In genomic region chr14:92866181-92866752, GRCh38 we compare ENCODE assay signal across 16 cellular contexts. TPM values are rescaled to one million over a fixed set of nuclear protein-coding genes. Genes with fewer than 3 reads are reported as not detected.
DNase-seq lines count a peak whose midpoint lies in the region; ATAC-seq and TF ChIP-seq lines count a peak whose summit lies in the region.
"Had no signal": no experiment of that assay in that cellular context is flagged by ENCODE, and none has a peak within 500 bp of the region (broad histone marks: within the 10 kb centered on the region; RNA-seq: fewer than 3 reads in every experiment).

No MANE protein-coding gene starts in this region.

- H3K9me3 ChIP-seq in HEK293 (ENCODE audit: control insufficient read depth, insufficient read depth, low read depth, low read length) (no peaks in the 10 kb centered on the region), right atrium auricular region (no peaks in the 10 kb centered on the region)

- H3K36me3 ChIP-seq in HEK293 (ENCODE audit: control insufficient read depth in 2 of 2, insufficient read depth in 1 of 2, low read length in 2 of 2) = no peaks in the 10 kb centered on the region
- H3K36me3 ChIP-seq in right atrium auricular region = no peaks in the 10 kb centered on the region

- no peak for ATAC-seq in HG02798 (IDR thresholded peaks at IDR 0.05; ENCODE audit: poor library complexity, unreplicated experiment)
- ATAC-seq in HG02885 (IDR thresholded peaks at IDR 0.05; ENCODE audit: poor library complexity, unreplicated experiment) = no peak

- TF ChIP-seq CTCF in HEK293 (tag by site-specific recombination; IDR thresholded peaks at IDR 0.05) (no peak), epithelial cell of esophagus (IDR thresholded peaks at IDR 0.05; ENCODE audit: insufficient read depth, low read depth, low read length, missing control alignments) (no peak), right atrium auricular region (IDR thresholded peaks at IDR 0.05) (no peak)

- H3K4me1 ChIP-seq in HEK293 (ENCODE audit: control insufficient read depth, insufficient read depth, low read length) (no peaks in the 10 kb centered on the region), right atrium auricular region (no peaks in the 10 kb centered on the region)

- H3K4me3 ChIP-seq in HEK293 (ENCODE audit: low read depth, low read length) = no peak overlapping the region
- no peak overlapping the region for H3K4me3 ChIP-seq in epithelial cell of esophagus (ENCODE audit: low read length)
- no peak overlapping the region for H3K4me3 ChIP-seq in right atrium auricular region

- H3K27ac ChIP-seq in HEK293 (ENCODE audit: extremely low read depth, low read depth, low read length) (no peak overlapping the region), right atrium auricular region (no peak overlapping the region)

- DNase-seq in NCI-H446 treated with DMSO at 0.1 percent for 48 hours (lab: John Stamatoyannopoulos, UW) (peak; percentile 43), epithelial cell of esophagus (ENCODE audit: low read depth) (peak; percentile 40), lung microvascular endothelial cell (ENCODE audit: low read depth in 2 of 2) (peak; percentile 91 to 96), right atrium auricular region (ENCODE audit: low spot score) (no peak)
- DNase-seq: CD4-positive, CD25-positive, alpha-beta regulatory T cell; H9; KBM-7; NCI-H1048; NCI-H146; NCI-H524; SIG-M5 had no signal

- POLR2A ChIA-PET in HEK293 (lab: Yijun Ruan, JAX) = no interaction called here

- no peaks in the 10 kb centered on the region for H3K27me3 ChIP-seq in right atrium auricular region

- CTCF ChIA-PET in HEK293 (lab: Yijun Ruan, JAX) = no interaction called here

TF ChIP-seq in HEK293, 187 proteins besides CTCF, POLR2A, EP300 and RAD21:
- TF ChIP-seq YY1 (tag by site-specific recombination; IDR thresholded peaks at IDR 0.05) (no peak), RBAK (tag by site-specific recombination; IDR thresholded peaks at IDR 0.05) (0 out of 2 replicates have a peak, but pooled peaks have one; percentile 37)

RNA-seq across cellular contexts. Expression of gene CHGA, which starts 56.7 kb away (rescaled TPM):
- total RNA-seq in lung microvascular endothelial cell (not detected in 2 replicates), right atrium auricular region (not detected)
- total RNA-seq: B cell; CD4-positive, CD25-positive, alpha-beta regulatory T cell; RPMI7951 had no signal
